ENCODE assay signal across 8 cellular contexts in the genomic region with DNA sequence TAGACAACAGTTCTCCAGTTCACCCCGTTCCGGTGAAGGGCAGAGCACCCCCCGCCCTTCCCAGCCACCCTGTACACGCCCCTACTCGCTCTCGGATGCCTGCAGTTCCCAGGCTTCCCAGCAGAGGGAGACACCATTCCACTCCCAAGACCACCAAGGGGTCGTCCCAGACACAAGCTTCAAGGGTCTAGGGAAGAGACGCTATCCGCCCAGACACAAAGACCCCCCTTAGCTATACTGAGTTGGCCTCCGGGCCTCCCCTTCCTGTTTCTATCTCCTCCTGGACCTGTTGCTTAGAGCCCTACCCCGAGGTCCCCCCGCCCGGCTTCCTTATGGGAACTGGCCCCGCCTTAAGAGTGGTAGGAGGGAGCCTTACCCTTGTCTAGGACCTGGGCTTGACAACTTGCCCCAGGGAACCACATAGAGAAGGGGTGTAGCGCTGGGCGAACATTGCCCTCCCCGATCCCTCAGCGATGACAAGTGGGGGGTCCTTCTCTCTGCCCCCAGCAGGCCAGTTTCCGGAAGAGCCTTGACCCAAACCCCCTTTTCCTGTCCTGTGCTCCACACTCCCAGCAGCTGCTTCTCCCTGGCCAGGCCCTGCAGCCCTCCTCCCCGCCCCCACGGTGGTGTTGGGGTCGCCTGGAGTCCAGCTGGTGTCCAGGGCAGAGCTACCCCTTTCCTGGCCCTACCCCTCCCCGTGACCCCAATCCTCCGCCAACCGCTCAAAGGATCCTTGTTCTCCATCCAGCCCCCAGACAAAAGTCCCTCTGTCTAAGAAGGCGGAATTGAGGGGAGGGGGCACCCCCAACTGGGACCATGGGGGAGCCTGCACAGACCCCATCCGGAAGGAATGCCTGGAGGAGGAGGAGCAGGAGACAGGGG. TPM values are rescaled to one million over a fixed set of nuclear protein-coding genes. Genes with fewer than 3 reads are reported as not detected.
DNase-seq lines count a peak whose midpoint lies in the region; ATAC-seq, FAIRE-seq and TF ChIP-seq lines count a peak whose summit lies in the region.

No MANE protein-coding gene starts in this region.

- H3K27me3 ChIP-seq in A673 (replicated peaks; ENCODE audit: insufficient read depth, low read depth, low read length, poor library complexity): no peaks in the 10 kb centered on the region
- 0 out of 2 replicates have a peak, but pooled peaks cover 2% of the 10 kb centered on the region for H3K27me3 ChIP-seq in Panc1 (ENCODE audit: control insufficient read depth, insufficient read depth, low read length)

- in situ Hi-C loops in Panc1 (cut with HindIII; ENCODE audit: low pct_unique_long_range_greater_than_20kb, low sequenced_read_pairs): no loop called here

- FAIRE-seq in GM19239 (lab: Jason Lieb, UNC): peak; percentile 52
- FAIRE-seq in frontal cortex (lab: Jason Lieb, UNC): no peak

- no peaks in the 10 kb centered on the region for H3K9me3 ChIP-seq in A673 (ENCODE audit: low read depth, low read length, poor library complexity, severe bottlenecking)
- no peaks in the 10 kb centered on the region for H3K9me3 ChIP-seq in Panc1 (ENCODE audit: control insufficient read depth, insufficient read depth, low read depth, low read length)

- no peak overlapping the region for H3K27ac ChIP-seq in A673 (ENCODE audit: low read depth, low read length, poor library complexity, severe bottlenecking)
- no peak overlapping the region for H3K27ac ChIP-seq in Panc1 (ENCODE audit: low read length)

- H3K4me3 Mint-ChIP-seq in neural crest cell: peak overlapping the region; percentile 78

- peaks cover 3% of the 10 kb centered on the region for H3K27me3 Mint-ChIP-seq in neural crest cell (ENCODE audit: low read depth)

- ATAC-seq in Panc1 (peak; percentile 87), HG02870 (IDR thresholded peaks at IDR 0.05; ENCODE audit: unreplicated experiment) (no peak)
- peak; percentile 70 for ATAC-seq in stimulated activated naive CD8-positive, alpha-beta T cell treated with anti-CD3 and anti-CD28 coated beads, Interleukin-15, Interleukin-2, amounts not matched to agents 100 U/mL and 50 U/mL, for 24 hours

- BruUV-seq in A673 (replicated peaks; lab: Mats Ljungman, UMichigan) (no TSS peak), Panc1 (replicated peaks; lab: Mats Ljungman, UMichigan) (no TSS peak)

- H3K36me3 ChIP-seq in A673 (ENCODE audit: insufficient read depth, low read length, poor library complexity, severe bottlenecking): no peaks in the 10 kb centered on the region
- H3K36me3 ChIP-seq in Panc1 (ENCODE audit: control insufficient read depth, insufficient read depth, low read length): no peaks in the 10 kb centered on the region

- H3K36me3 Mint-ChIP-seq in neural crest cell (ENCODE audit: low read depth): no peaks in the 10 kb centered on the region

- POLR2A ChIA-PET in A673 (lab: Charles Lee; ENCODE audit: low non-redundant PET) (no interaction called here), Panc1 (lab: Charles Lee) (no interaction called here)

- peak overlapping the region; percentile 68 for H3K27ac Mint-ChIP-seq in neural crest cell (ENCODE audit: unreplicated experiment)

- intact Hi-C loops in A673 (cut with micrococcal nuclease; ENCODE audit: unreplicated experiment): loop anchor here (1.0 kb wide), 1 partner anchor 48 kb away; no protein-coding TSS in a partner anchor
- intact Hi-C loops in Panc1 (cut with micrococcal nuclease; ENCODE audit: unreplicated experiment): no loop called here

- peak overlapping the region; percentile 35 for H3K4me3 ChIP-seq in A673 (ENCODE audit: low read depth, low read length, poor library complexity, severe bottlenecking)
- H3K4me3 ChIP-seq in Panc1 (ENCODE audit: low read depth in 2 of 2, low read length in 2 of 2): peak overlapping the region in 1 of 2 experiments; percentile 33; a peak in 2 of 4 replicates

- CTCF ChIA-PET in A673 (lab: Charles Lee): interaction anchor here (0.6 to 1.3 kb wide), 3 partner anchors 9 to 27 kb away, joined by 3 to 6 read pairs (median 5); no protein-coding TSS in a partner anchor
- CTCF ChIA-PET in Panc1 (lab: Charles Lee): interaction anchor here (0.6 to 1.3 kb wide), 4 partner anchors 20 to 326 kb away, joined by 3 to 6 read pairs (median 4); a partner anchor contains a TSS

- DNase-seq in A673 (ENCODE audit: low spot score) (peak; percentile 76), GM19239 (ENCODE audit: insufficient read length, low spot score) (peak; percentile 86), Panc1 (ENCODE audit: low read depth, low spot score) (peak; percentile 43), frontal cortex (ENCODE audit: low spot score in 2 of 2) (peak; percentile 79 to 81), neural crest cell (ENCODE audit: low read depth, low spot score) (peak; percentile 97)
- DNase-seq in activated naive CD4-positive, alpha-beta T cell (lab: John Stamatoyannopoulos, UW): peak; percentile 45 to 63 (median 52)
- DNase-seq in stimulated activated naive CD8-positive, alpha-beta T cell treated with anti-CD3 and anti-CD28 coated beads, Interleukin-15, Interleukin-2, amounts not matched to agents 100 U/mL and 50 U/mL, for 24 hours: peak; percentile 81

- no peaks in the 10 kb centered on the region for H3K9me3 Mint-ChIP-seq in neural crest cell

- H3K4me1 ChIP-seq in A673 (ENCODE audit: insufficient read depth, low read length, poor library complexity, severe bottlenecking) (no peaks in the 10 kb centered on the region), Panc1 (ENCODE audit: control insufficient read depth, insufficient read depth, low read length) (no peaks in the 10 kb centered on the region)

- peaks cover 56% of the 10 kb centered on the region for H3K4me1 Mint-ChIP-seq in neural crest cell

- TF ChIP-seq CTCF in A673 (conservative IDR thresholded peaks at IDR 0.05; ENCODE audit: low read depth, low read length): peak; percentile 97
- TF ChIP-seq CTCF in Panc1 (IDR thresholded peaks at IDR 0.05): peak; percentile 100
- TF ChIP-seq CTCF in neural crest cell (conservative IDR thresholded peaks at IDR 0.05): peak; percentile 97

RNA-seq across cellular contexts. Expression of a gene that starts 0.7 kb away (rescaled TPM):
- not detected in 2 replicates for total RNA-seq in A673 (2021)
- not detected for total RNA-seq in Panc1 (2021; ENCODE audit: unreplicated experiment)
- not detected for polyA plus RNA-seq in Panc1 (2012; ENCODE audit: insufficient read length)
- total RNA-seq in frontal cortex: not detected
- total RNA-seq in neural crest cell: 2.5 and 2.8 TPM in 2 replicates

RNA-seq across cellular contexts. Expression of a gene that starts 20.0 kb away (rescaled TPM):
- not detected in 2 replicates for total RNA-seq in A673 (2021)
- total RNA-seq in Panc1 (2021; ENCODE audit: unreplicated experiment): 0.18 TPM
- polyA plus RNA-seq in Panc1 (2012; ENCODE audit: insufficient read length): 0.11 TPM
- total RNA-seq in frontal cortex: 9.0 TPM
- 15.9 and 16.1 TPM in 2 replicates for total RNA-seq in neural crest cell

RNA-seq across cellular contexts. Expression of a gene that starts 23.7 kb away (rescaled TPM):
- total RNA-seq in A673 (2021) (0.98 TPM in 1 of 2 replicates, not detected in the other), Panc1 (2021; ENCODE audit: unreplicated experiment) (not detected), frontal cortex (not detected), neural crest cell (4.2 and 6.5 TPM in 2 replicates)
- polyA plus RNA-seq in Panc1 (2012; ENCODE audit: insufficient read length): not detected

RNA-seq across cellular contexts. Expression of a gene that starts 28.2 kb away (rescaled TPM):
- 0.56 and 0.85 TPM in 2 replicates for total RNA-seq in A673 (2021)
- not detected for total RNA-seq in Panc1 (2021; ENCODE audit: unreplicated experiment)
- not detected for polyA plus RNA-seq in Panc1 (2012; ENCODE audit: insufficient read length)
- 10.6 TPM for total RNA-seq in frontal cortex
- 1.1 and 1.4 TPM in 2 replicates for total RNA-seq in neural crest cell

RNA-seq across cellular contexts. Expression of a gene that starts 39.6 kb away (rescaled TPM):
- total RNA-seq in A673 (2021) (12.7 and 13.6 TPM in 2 replicates), Panc1 (2021; ENCODE audit: unreplicated experiment) (33.6 TPM), frontal cortex (not detected), neural crest cell (13.3 and 17.0 TPM in 2 replicates)
- polyA plus RNA-seq in Panc1 (2012; ENCODE audit: insufficient read length): 44.4 TPM

Comparison
In these comparisons a context has a peak if more than half of its experiments do, and no peak if none do; other contexts are left out.
1. DNase-seq: peak in every context shown above with its lines; median percentile 97 in neural crest cell; 86 in GM19239; 81 in stimulated activated naive CD8-positive, alpha-beta T cell treated with anti-CD3 and anti-CD28 coated beads, Interleukin-15, Interleukin-2, amounts not matched to agents 100 U/mL and 50 U/mL, for 24 hours; 80 in frontal cortex; 76 in A673; 52 in activated naive CD4-positive, alpha-beta T cell; 43 in Panc1.